Comparison of ENCODE assay signal across 22 cellular contexts in the genomic region with DNA sequence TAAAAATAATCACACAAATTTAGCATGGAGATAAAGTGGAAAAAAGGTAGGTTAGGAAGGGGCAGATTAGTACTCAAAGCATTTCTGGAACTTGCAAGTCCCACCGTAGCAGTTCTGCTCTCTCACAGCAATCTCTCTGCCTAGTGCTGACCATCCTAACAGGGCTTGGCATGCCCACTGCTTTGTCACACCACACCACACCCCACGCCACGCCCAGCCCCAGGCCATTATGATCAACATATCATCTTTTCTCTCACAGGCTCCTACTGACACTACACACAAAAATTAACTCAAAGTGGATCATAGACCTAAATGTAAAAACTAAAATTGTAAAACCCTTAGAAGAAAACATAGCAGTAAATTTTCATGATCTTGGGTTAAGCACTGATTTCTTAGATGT.
DNase-seq lines count a peak whose midpoint lies in the region; ATAC-seq and TF ChIP-seq lines count a peak whose summit lies in the region.
"Had no signal": no experiment of that assay in that cellular context is flagged by ENCODE, and none has a peak within 500 bp of the region (broad histone marks: within the 10 kb centered on the region; RNA-seq: fewer than 3 reads in every experiment).

No MANE protein-coding gene starts in this region.

- ATAC-seq in CD8-positive, alpha-beta T cell: no peak
- peak; percentile 50 for ATAC-seq in esophagus mucosa
- ATAC-seq: activated CD4-positive, CD25-positive, alpha-beta regulatory T cell treated with anti-CD3 and anti-CD28 coated beads, Interleukin-2, amount 50 U/mL, for 24 hours had no signal

- no peak for DNase-seq in activated CD4-positive, alpha-beta T cell treated with anti-CD3 and anti-CD28 coated beads, Interleukin-2, amount 10 ng/mL, durations not matched to agents 24 days and 14 days
- DNase-seq in activated CD4-positive, alpha-beta T cell treated with anti-CD3 and anti-CD28 coated beads, Interleukin-2, amount 50 U/mL, for 48 hours: no peak
- no peak for DNase-seq in CD8-positive, alpha-beta T cell
- DNase-seq in SW480 (ENCODE audit: low spot score) (peak; percentile 44), SIG-M5 (lab: John Stamatoyannopoulos, UW) (no peak), EL (no peak), NOMO-1 (lab: John Stamatoyannopoulos, UW; ENCODE audit: unreplicated experiment in 2 of 2) (no peak)
- DNase-seq: central memory CD4-positive, alpha-beta T cell; cortex of kidney; effector memory CD4-positive, alpha-beta T cell; erythroblast; glutamatergic neuron; NCI-H1048; NCI-H748 treated with DMSO at 0.1 percent for 48 hours; nephron progenitor cell; ovary; SJCRH30; stimulated activated naive B cell treated with anti-CD40 and anti-IgM and Interleukin-4, amounts not matched to agents 10 μg/mL and 1 μg/mL and 100 μg/mL, for 72 hours; substantia nigra had no signal

- CTCF ChIA-PET in CD8-positive, alpha-beta T cell (lab: Charles Lee): no interaction called here

- H3K4me3 ChIP-seq in CD8-positive, alpha-beta T cell (ENCODE audit: low read depth, low read length): no peak overlapping the region
- H3K4me3 ChIP-seq: ovary, SJCRH30 had no signal

- no peaks in the 10 kb centered on the region for H3K9me3 Mint-ChIP-seq in activated CD4-positive, alpha-beta T cell treated with anti-CD3 and anti-CD28 coated beads, Interleukin-2, amount 10 ng/mL, durations not matched to agents 24 days and 14 days
- H3K9me3 Mint-ChIP-seq in CD8-positive, alpha-beta T cell: no peaks in the 10 kb centered on the region
- H3K9me3 Mint-ChIP-seq: nephron progenitor cell; stimulated activated naive B cell treated with anti-CD40 and anti-IgM and Interleukin-4, amounts not matched to agents 10 μg/mL and 1 μg/mL and 100 μg/mL, for 72 hours had no signal

- no peaks in the 10 kb centered on the region for H3K36me3 Mint-ChIP-seq in activated CD4-positive, alpha-beta T cell treated with anti-CD3 and anti-CD28 coated beads, Interleukin-2, amount 10 ng/mL, durations not matched to agents 24 days and 14 days (ENCODE audit: low read depth)
- no peaks in the 10 kb centered on the region for H3K36me3 Mint-ChIP-seq in CD8-positive, alpha-beta T cell
- H3K36me3 Mint-ChIP-seq: stimulated activated naive B cell treated with anti-CD40 and anti-IgM and Interleukin-4, amounts not matched to agents 10 μg/mL and 1 μg/mL and 100 μg/mL, for 72 hours had no signal

- H3K9me3 ChIP-seq in CD8-positive, alpha-beta T cell (ENCODE audit: low read length): no peaks in the 10 kb centered on the region
- H3K9me3 ChIP-seq: ovary, SJCRH30 had no signal

- no peaks in the 10 kb centered on the region for H3K36me3 ChIP-seq in CD8-positive, alpha-beta T cell (ENCODE audit: insufficient read depth, low read length)
- H3K36me3 ChIP-seq: ovary, SJCRH30 had no signal

- H3K27me3 ChIP-seq in CD8-positive, alpha-beta T cell (ENCODE audit: insufficient read depth, low read length): no peaks in the 10 kb centered on the region
- H3K27me3 ChIP-seq: ovary, SJCRH30 had no signal

- intact Hi-C loops in activated CD4-positive, alpha-beta T cell treated with anti-CD3 and anti-CD28 coated beads, Interleukin-2, amount 10 ng/mL, durations not matched to agents 24 days and 14 days (cut with micrococcal nuclease): loop anchor here (5.0 to 10.0 kb wide), 3 partner anchors 67 to 239 kb away; no protein-coding TSS in a partner anchor
- intact Hi-C loops in CD8-positive, alpha-beta T cell (cut with DNase I, micrococcal nuclease): loop anchor here in 1 of 2 experiments (10.0 kb wide), 1 partner anchor 249 kb away; no protein-coding TSS in a partner anchor

- H3K4me1 Mint-ChIP-seq in activated CD4-positive, alpha-beta T cell treated with anti-CD3 and anti-CD28 coated beads, Interleukin-2, amount 10 ng/mL, durations not matched to agents 24 days and 14 days: no peaks in the 10 kb centered on the region
- H3K4me1 Mint-ChIP-seq in CD8-positive, alpha-beta T cell (ENCODE audit: low read depth): no peaks in the 10 kb centered on the region

- POLR2A ChIA-PET in CD8-positive, alpha-beta T cell (lab: Charles Lee): no interaction called here

- H3K27me3 Mint-ChIP-seq in activated CD4-positive, alpha-beta T cell treated with anti-CD3 and anti-CD28 coated beads, Interleukin-2, amount 10 ng/mL, durations not matched to agents 24 days and 14 days: no peaks in the 10 kb centered on the region
- H3K27me3 Mint-ChIP-seq in CD8-positive, alpha-beta T cell (ENCODE audit: low read depth): no peaks in the 10 kb centered on the region
- H3K27me3 Mint-ChIP-seq: stimulated activated naive B cell treated with anti-CD40 and anti-IgM and Interleukin-4, amounts not matched to agents 10 μg/mL and 1 μg/mL and 100 μg/mL, for 72 hours had no signal

- peak overlapping the region; percentile 85 for H3K27ac Mint-ChIP-seq in activated CD4-positive, alpha-beta T cell treated with anti-CD3 and anti-CD28 coated beads, Interleukin-2, amount 10 ng/mL, durations not matched to agents 24 days and 14 days
- H3K27ac Mint-ChIP-seq in CD8-positive, alpha-beta T cell: peak overlapping the region; percentile 37
- H3K27ac Mint-ChIP-seq: nephron progenitor cell had no signal

- no peak for TF ChIP-seq CTCF in CD8-positive, alpha-beta T cell (IDR thresholded peaks at IDR 0.05)

- no peak overlapping the region for H3K27ac ChIP-seq in CD8-positive, alpha-beta T cell (ENCODE audit: low read depth, low read length)
- H3K27ac ChIP-seq: C4-2B, ovary, SJCRH30 had no signal

- no peak overlapping the region for H3K4me3 Mint-ChIP-seq in activated CD4-positive, alpha-beta T cell treated with anti-CD3 and anti-CD28 coated beads, Interleukin-2, amount 10 ng/mL, durations not matched to agents 24 days and 14 days
- no peak overlapping the region for H3K4me3 Mint-ChIP-seq in CD8-positive, alpha-beta T cell
- H3K4me3 Mint-ChIP-seq: nephron progenitor cell; stimulated activated naive B cell treated with anti-CD40 and anti-IgM and Interleukin-4, amounts not matched to agents 10 μg/mL and 1 μg/mL and 100 μg/mL, for 72 hours had no signal

- H3K4me1 ChIP-seq in CD8-positive, alpha-beta T cell (ENCODE audit: insufficient read depth, low read length): no peaks in the 10 kb centered on the region
- H3K4me1 ChIP-seq: SJCRH30 had no signal
